31 cellular contexts compared by ENCODE assay signal in the genomic region with DNA sequence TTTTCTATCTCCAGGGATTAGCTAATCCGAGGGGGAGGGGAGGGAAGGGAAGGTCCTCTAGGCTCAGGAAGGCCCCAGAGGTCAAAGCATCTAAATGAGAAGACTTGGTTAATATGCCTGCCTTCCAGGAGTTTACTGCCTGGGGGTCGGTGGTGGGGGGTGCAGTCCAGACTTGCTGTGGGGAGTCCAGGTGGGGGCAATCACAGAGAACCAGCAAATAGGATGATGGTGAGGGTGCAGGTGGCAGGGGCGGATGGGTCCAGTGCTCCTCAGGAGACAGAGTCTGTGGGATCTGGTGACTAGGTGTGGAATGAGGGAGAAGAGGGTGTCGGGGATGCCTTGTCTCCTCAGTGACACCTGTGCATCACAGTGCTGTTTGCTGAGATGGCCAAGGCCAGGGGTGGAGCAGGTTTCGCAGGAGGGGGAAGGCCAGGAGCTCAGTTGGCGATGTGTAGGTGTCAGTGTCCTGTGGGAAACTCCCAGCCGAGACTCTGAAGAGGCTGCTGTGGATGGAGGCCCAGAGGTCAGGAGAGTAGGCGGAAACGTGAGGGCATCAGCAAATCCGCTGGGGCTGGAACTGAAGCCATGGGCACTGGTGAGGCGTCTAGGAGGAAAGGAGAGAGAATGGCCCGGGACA. TPM values are rescaled to one million over a fixed set of nuclear protein-coding genes. Genes with fewer than 3 reads are reported as not detected.
"Had no signal": no experiment of that assay in that cellular context is flagged by ENCODE, and none has a peak within 500 bp of the region (broad histone marks: within the 10 kb centered on the region; RNA-seq: fewer than 3 reads in every experiment).

No MANE protein-coding gene starts in this region.

- H3K27me3 ChIP-seq: brain microvascular endothelial cell had no signal

- ATAC-seq: activated CD8-positive, alpha-beta T cell treated with anti-CD3 and anti-CD28 coated beads, Interleukin-2, amount 10 ng/mL, durations not matched to agents 7 days and 5 days had no signal

- H3K9me3 Mint-ChIP-seq: activated naive CD8-positive, alpha-beta T cell treated with anti-CD3 and anti-CD28 coated beads for 36 hours had no signal

- DNase-seq: activated CD4-positive, alpha-beta T cell treated with anti-CD3 and anti-CD28 coated beads for 1 hour; activated CD4-positive, alpha-beta T cell treated with anti-CD3 and anti-CD28 coated beads for 48 hours; activated CD4-positive, CD25-positive, alpha-beta regulatory T cell; activated CD8-positive, alpha-beta memory T cell treated with anti-CD3 and anti-CD28 coated beads, Interleukin-2, amount 50 U/mL, for 48 hours; activated CD8-positive, alpha-beta T cell treated with anti-CD3 and anti-CD28 coated beads, Interleukin-2, amount 10 ng/mL, durations not matched to agents 7 days and 5 days; activated effector memory CD4-positive, alpha-beta T cell treated with anti-CD3 and anti-CD28 coated beads, Interleukin-2, amount 50 U/mL, for 16 hours; activated naive CD4-positive, alpha-beta T cell; activated naive CD4-positive, alpha-beta T cell treated with anti-CD3 and anti-CD28 coated beads, Interleukin-2, amount 50 U/mL, for 16 hours; activated naive CD8-positive, alpha-beta T cell treated with anti-CD3 and anti-CD28 coated beads for 36 hours; activated T-cell treated with anti-CD3 and anti-CD28 coated beads, Interleukin-2, amount 50 U/mL, for 48 hours; amniotic stem cell; aorta; brain microvascular endothelial cell; central memory CD4-positive, alpha-beta T cell; NCI-H1105; NCI-H1417 treated with DMSO at 0.1 percent for 48 hours; NCI-H187 treated with DMSO at 0.1 percent for 48 hours; NCI-H2081; NCI-H2171 treated with DMSO at 0.1 percent for 48 hours; NCI-H2227 treated with DMSO at 0.1 percent for 48 hours; NCI-H446 treated with DMSO at 0.1 percent for 48 hours; NCI-H524; NCI-H69; OCI-M1; Right ventricle myocardium superior; SW 1271; T-helper 1 cell; T1000; WERI-Rb-1 had no signal

- H3K27ac Mint-ChIP-seq: activated CD8-positive, alpha-beta T cell treated with anti-CD3 and anti-CD28 coated beads, Interleukin-2, amount 10 ng/mL, durations not matched to agents 7 days and 5 days; activated naive CD8-positive, alpha-beta T cell treated with anti-CD3 and anti-CD28 coated beads for 36 hours had no signal

- H3K36me3 Mint-ChIP-seq: activated naive CD8-positive, alpha-beta T cell treated with anti-CD3 and anti-CD28 coated beads for 36 hours had no signal

- H3K4me1 Mint-ChIP-seq: activated naive CD8-positive, alpha-beta T cell treated with anti-CD3 and anti-CD28 coated beads for 36 hours had no signal

- H3K36me3 ChIP-seq: brain microvascular endothelial cell, WERI-Rb-1 had no signal

- H3K4me3 Mint-ChIP-seq: activated CD8-positive, alpha-beta T cell treated with anti-CD3 and anti-CD28 coated beads, Interleukin-2, amount 10 ng/mL, durations not matched to agents 7 days and 5 days; activated naive CD8-positive, alpha-beta T cell treated with anti-CD3 and anti-CD28 coated beads for 36 hours had no signal

- H3K27ac ChIP-seq: brain microvascular endothelial cell, WERI-Rb-1 had no signal

RNA-seq across cellular contexts. Expression of a gene that starts 8.1 kb away (rescaled TPM):
- total RNA-seq: activated CD8-positive, alpha-beta T cell treated with anti-CD3 and anti-CD28 coated beads, Interleukin-2, amount 10 ng/mL, durations not matched to agents 7 days and 5 days; activated naive CD8-positive, alpha-beta T cell treated with anti-CD3 and anti-CD28 coated beads for 36 hours; aorta; M059J; Right ventricle myocardium superior; T-helper 2 cell treated with Interferon-gamma antibody and Interleukin-4, amounts not matched to agents 100 ng/mL and 5 ng/mL, for 36 hours had no signal
- polyA plus RNA-seq: aorta had no signal

RNA-seq across cellular contexts. Expression of a gene that starts 45.6 kb away (rescaled TPM):
- total RNA-seq: activated CD8-positive, alpha-beta T cell treated with anti-CD3 and anti-CD28 coated beads, Interleukin-2, amount 10 ng/mL, durations not matched to agents 7 days and 5 days; T-helper 2 cell treated with Interferon-gamma antibody and Interleukin-4, amounts not matched to agents 100 ng/mL and 5 ng/mL, for 36 hours had no signal
